In the genomic region with DNA sequence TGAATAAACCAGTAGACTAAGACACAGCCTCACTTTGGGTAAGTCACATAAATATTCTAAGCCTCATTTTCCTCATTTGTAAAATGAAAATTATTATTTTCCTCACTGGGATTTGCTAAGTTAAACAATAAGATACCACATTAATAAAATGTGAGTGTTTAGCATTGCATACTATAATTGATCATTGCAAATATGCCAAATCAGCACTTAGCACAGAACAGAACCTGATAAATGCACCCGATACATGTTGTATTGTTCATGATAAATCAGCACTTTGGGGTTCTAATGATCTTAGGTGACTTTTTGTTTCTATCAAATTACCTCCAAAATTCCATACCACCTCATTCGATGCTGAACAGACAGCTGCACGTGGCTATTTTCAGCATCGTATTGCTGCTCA, we compare ENCODE assay signal across 4 cellular contexts.
TF ChIP-seq lines count a peak whose summit lies in the region.

No MANE protein-coding gene starts in this region.

TF ChIP-seq in HepG2, 621 proteins besides CTCF, POLR2A, EP300 and RAD21:
- TF ChIP-seq HOXA9 (CRISPR knock-in tag; IDR thresholded peaks at IDR 0.05; ENCODE audit: borderline replicate concordance), result no peak
- no peak for TF ChIP-seq IRF2 (CRISPR knock-in tag; IDR thresholded peaks at IDR 0.05)
- peak; percentile 88 to 94 for TF ChIP-seq MAFK (conservative IDR thresholded peaks at IDR 0.05 in 1 of 2, IDR thresholded peaks at IDR 0.05 in 1 of 2; ENCODE audit: low read length in 2 of 2)
- peak; percentile 92 for TF ChIP-seq MAFF (IDR thresholded peaks at IDR 0.05; ENCODE audit: low read depth, low read length)
- TF ChIP-seq ZBTB20 (CRISPR knock-in tag; IDR thresholded peaks at IDR 0.05; ENCODE audit: borderline replicate concordance, low read depth), result no peak

TF ChIP-seq in A549, 52 proteins besides CTCF, POLR2A, EP300 and RAD21:
- TF ChIP-seq ZSCAN20 (CRISPR knock-in tag; IDR thresholded peaks at IDR 0.05), result no peak
- no peak for TF ChIP-seq RARB (CRISPR knock-in tag; IDR thresholded peaks at IDR 0.05)
- no peak for TF ChIP-seq TFCP2L1 (CRISPR knock-in tag; IDR thresholded peaks at IDR 0.05)
- peak; percentile 89 for TF ChIP-seq MAFK (IDR thresholded peaks at IDR 0.05; ENCODE audit: partially characterized antibody)

TF ChIP-seq in IMR-90, 13 proteins besides CTCF, POLR2A, EP300 and RAD21:
- TF ChIP-seq FOS (IDR thresholded peaks at IDR 0.05; ENCODE audit: low read depth, low read length) (no peak), MXI1 (IDR thresholded peaks at IDR 0.05; ENCODE audit: borderline replicate concordance, low read depth, low read length) (no peak), MAFK (IDR thresholded peaks at IDR 0.05; ENCODE audit: low read depth, low read length) (peak; percentile 90)

TF ChIP-seq in K562, 482 proteins besides CTCF, POLR2A, EP300 and RAD21:
- TF ChIP-seq, protein P1, sequence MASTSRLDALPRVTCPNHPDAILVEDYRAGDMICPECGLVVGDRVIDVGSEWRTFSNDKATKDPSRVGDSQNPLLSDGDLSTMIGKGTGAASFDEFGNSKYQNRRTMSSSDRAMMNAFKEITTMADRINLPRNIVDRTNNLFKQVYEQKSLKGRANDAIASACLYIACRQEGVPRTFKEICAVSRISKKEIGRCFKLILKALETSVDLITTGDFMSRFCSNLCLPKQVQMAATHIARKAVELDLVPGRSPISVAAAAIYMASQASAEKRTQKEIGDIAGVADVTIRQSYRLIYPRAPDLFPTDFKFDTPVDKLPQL (IDR thresholded peaks at IDR 0.05; ENCODE audit: extremely low read depth, insufficient read length), result no peak
- no peak for TF ChIP-seq KDM1A (IDR thresholded peaks at IDR 0.05)
- no peak for TF ChIP-seq CXXC5 (CRISPR knock-in tag; IDR thresholded peaks at IDR 0.05)
- TF ChIP-seq MAFG (tag; conservative IDR thresholded peaks at IDR 0.05), result peak; percentile 16; the same call in 1 of the 2 replicates
- TF ChIP-seq KLF13 (tag; IDR thresholded peaks at IDR 0.05; ENCODE audit: borderline replicate concordance, low read depth), result no peak
- peak; percentile 39; the same call in 1 of the 2 replicates for TF ChIP-seq C11orf30 (IDR thresholded peaks at IDR 0.05; ENCODE audit: low read depth)
- TF ChIP-seq LARP7 (IDR thresholded peaks at IDR 0.05), result no peak
- TF ChIP-seq TCF7L2 (IDR thresholded peaks at IDR 0.05; ENCODE audit: low read depth, low read length), result no peak
- TF ChIP-seq SMARCC2 (IDR thresholded peaks at IDR 0.05; ENCODE audit: low read depth), result no peak
- TF ChIP-seq MECOM (CRISPR knock-in tag; IDR thresholded peaks at IDR 0.05), result no peak
- TF ChIP-seq MAFK (IDR thresholded peaks at IDR 0.05; ENCODE audit: low read length), result peak; percentile 63
- TF ChIP-seq, protein P2, sequence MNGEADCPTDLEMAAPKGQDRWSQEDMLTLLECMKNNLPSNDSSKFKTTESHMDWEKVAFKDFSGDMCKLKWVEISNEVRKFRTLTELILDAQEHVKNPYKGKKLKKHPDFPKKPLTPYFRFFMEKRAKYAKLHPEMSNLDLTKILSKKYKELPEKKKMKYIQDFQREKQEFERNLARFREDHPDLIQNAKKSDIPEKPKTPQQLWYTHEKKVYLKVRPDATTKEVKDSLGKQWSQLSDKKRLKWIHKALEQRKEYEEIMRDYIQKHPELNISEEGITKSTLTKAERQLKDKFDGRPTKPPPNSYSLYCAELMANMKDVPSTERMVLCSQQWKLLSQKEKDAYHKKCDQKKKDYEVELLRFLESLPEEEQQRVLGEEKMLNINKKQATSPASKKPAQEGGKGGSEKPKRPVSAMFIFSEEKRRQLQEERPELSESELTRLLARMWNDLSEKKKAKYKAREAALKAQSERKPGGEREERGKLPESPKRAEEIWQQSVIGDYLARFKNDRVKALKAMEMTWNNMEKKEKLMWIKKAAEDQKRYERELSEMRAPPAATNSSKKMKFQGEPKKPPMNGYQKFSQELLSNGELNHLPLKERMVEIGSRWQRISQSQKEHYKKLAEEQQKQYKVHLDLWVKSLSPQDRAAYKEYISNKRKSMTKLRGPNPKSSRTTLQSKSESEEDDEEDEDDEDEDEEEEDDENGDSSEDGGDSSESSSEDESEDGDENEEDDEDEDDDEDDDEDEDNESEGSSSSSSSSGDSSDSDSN (IDR thresholded peaks at IDR 0.05; ENCODE audit: borderline replicate concordance in 1 of 2, low read depth in 2 of 2, low read length in 2 of 2), result no peak
- TF ChIP-seq HDAC1 (IDR thresholded peaks at IDR 0.05), result no peak
- no peak for TF ChIP-seq NR4A1 (CRISPR knock-in tag; IDR thresholded peaks at IDR 0.05)
- no peak for TF ChIP-seq NR4A1 (tag; IDR thresholded peaks at IDR 0.05)
- TF ChIP-seq MAFF (IDR thresholded peaks at IDR 0.05; ENCODE audit: low read length), result peak; percentile 60
- peak; percentile 69 for TF ChIP-seq ZNF316 (IDR thresholded peaks at IDR 0.05)
- no peak for TF ChIP-seq CEBPB (tag; IDR thresholded peaks at IDR 0.05)
- no peak for TF ChIP-seq NCOA2 (IDR thresholded peaks at IDR 0.05; ENCODE audit: partially characterized antibody in 2 of 2)
- TF ChIP-seq XRCC4 (IDR thresholded peaks at IDR 0.05; ENCODE audit: extremely low read depth, insufficient read depth, insufficient read length), result no peak
- TF ChIP-seq, protein P3, sequence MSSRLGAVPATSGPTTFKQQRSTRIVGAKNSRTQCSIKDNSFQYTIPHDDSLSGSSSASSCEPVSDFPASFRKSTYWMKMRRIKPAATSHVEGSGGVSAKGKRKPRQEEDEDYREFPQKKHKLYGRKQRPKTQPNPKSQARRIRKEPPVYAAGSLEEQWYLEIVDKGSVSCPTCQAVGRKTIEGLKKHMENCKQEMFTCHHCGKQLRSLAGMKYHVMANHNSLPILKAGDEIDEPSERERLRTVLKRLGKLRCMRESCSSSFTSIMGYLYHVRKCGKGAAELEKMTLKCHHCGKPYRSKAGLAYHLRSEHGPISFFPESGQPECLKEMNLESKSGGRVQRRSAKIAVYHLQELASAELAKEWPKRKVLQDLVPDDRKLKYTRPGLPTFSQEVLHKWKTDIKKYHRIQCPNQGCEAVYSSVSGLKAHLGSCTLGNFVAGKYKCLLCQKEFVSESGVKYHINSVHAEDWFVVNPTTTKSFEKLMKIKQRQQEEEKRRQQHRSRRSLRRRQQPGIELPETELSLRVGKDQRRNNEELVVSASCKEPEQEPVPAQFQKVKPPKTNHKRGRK (tag; IDR thresholded peaks at IDR 0.05), result no peak
- no peak for TF ChIP-seq BMI1 (IDR thresholded peaks at IDR 0.05; ENCODE audit: low read length)
